Comparison of ENCODE assay signal across 11 cellular contexts in genomic region chr4:113708250-113708649, GRCh38. TPM values are rescaled to one million over a fixed set of nuclear protein-coding genes. Genes with fewer than 3 reads are reported as not detected.
DNase-seq lines count a peak whose midpoint lies in the region; ATAC-seq lines count a peak whose summit lies in the region.
"Had no signal": no experiment of that assay in that cellular context is flagged by ENCODE, and none has a peak within 500 bp of the region (broad histone marks: within the 10 kb centered on the region; RNA-seq: fewer than 3 reads in every experiment).

No MANE protein-coding gene starts in this region.

- H3K27me3 Mint-ChIP-seq in activated CD4-positive, alpha-beta T cell treated with anti-CD3 and anti-CD28 coated beads for 36 hours = no peaks in the 10 kb centered on the region
- H3K27me3 Mint-ChIP-seq: progenitor cell of endocrine pancreas had no signal

- DNase-seq in activated CD4-positive, alpha-beta T cell treated with anti-CD3 and anti-CD28 coated beads for 36 hours = no peak
- no peak for DNase-seq in activated CD4-positive, alpha-beta T cell treated with anti-CD3 and anti-CD28 coated beads, Interleukin-2, amount 50 U/mL, for 48 hours
- DNase-seq in NCI-H2196 treated with DMSO at 0.1 percent for 48 hours (lab: John Stamatoyannopoulos, UW; ENCODE audit: unreplicated experiment) (peak; percentile 32), renal cortical epithelial cell (ENCODE audit: low read depth) (peak; percentile 71), NOMO-1 treated with dmso at 0.1 percent for 144 hours (lab: John Stamatoyannopoulos, UW; ENCODE audit: unreplicated experiment) (no peak), HPDE6-E6E7 (ENCODE audit: extremely low spot score) (no peak)
- DNase-seq in activated CD4-positive, alpha-beta T cell treated with anti-CD3 and anti-CD28 coated beads, Interleukin-2, amount 50 U/mL, for 4 hours = no peak
- DNase-seq: effector CD8-positive, alpha-beta T cell; NCI-H2081 had no signal

- H3K4me3 Mint-ChIP-seq in activated CD4-positive, alpha-beta T cell treated with anti-CD3 and anti-CD28 coated beads for 36 hours = no peak overlapping the region

- intact Hi-C loops in activated CD4-positive, alpha-beta T cell treated with anti-CD3 and anti-CD28 coated beads for 36 hours (cut with DNase I, micrococcal nuclease) = no loop called here

- no peaks in the 10 kb centered on the region for H3K9me3 Mint-ChIP-seq in activated CD4-positive, alpha-beta T cell treated with anti-CD3 and anti-CD28 coated beads for 36 hours (ENCODE audit: low read depth)

- H3K27ac Mint-ChIP-seq in activated CD4-positive, alpha-beta T cell treated with anti-CD3 and anti-CD28 coated beads for 36 hours = no peak overlapping the region
- H3K27ac Mint-ChIP-seq: progenitor cell of endocrine pancreas had no signal

- POLR2A ChIA-PET in activated CD4-positive, alpha-beta T cell treated with anti-CD3 and anti-CD28 coated beads for 36 hours (lab: Charles Lee) = no interaction called here

- H3K4me1 Mint-ChIP-seq in activated CD4-positive, alpha-beta T cell treated with anti-CD3 and anti-CD28 coated beads for 36 hours = peaks cover 44% of the 10 kb centered on the region

- peak; percentile 20 for ATAC-seq in activated CD4-positive, alpha-beta T cell treated with anti-CD3 and anti-CD28 coated beads for 36 hours
- peak; percentile 66 for ATAC-seq in HG02870 (IDR thresholded peaks at IDR 0.05; ENCODE audit: unreplicated experiment)

- H3K36me3 Mint-ChIP-seq in activated CD4-positive, alpha-beta T cell treated with anti-CD3 and anti-CD28 coated beads for 36 hours (ENCODE audit: low read depth) = peaks cover 25% of the 10 kb centered on the region

- CTCF ChIA-PET in activated CD4-positive, alpha-beta T cell treated with anti-CD3 and anti-CD28 coated beads for 36 hours (lab: Charles Lee) = no interaction called here

RNA-seq across cellular contexts. Expression of gene CAMK2D, which starts 53.3 kb away (rescaled TPM):
- 10 to 100 TPM; 70.3 to 71.3 TPM for total RNA-seq in activated CD4-positive, alpha-beta T cell treated with anti-CD3 and anti-CD28 coated beads for 36 hours
- total RNA-seq in renal cortical epithelial cell = 43.6 and 50.1 TPM in 2 replicates

Comparison
In these comparisons a context has a peak if more than half of its experiments do, and no peak if none do; other contexts are left out.
1. DNase-seq: peak in NCI-H2196 treated with DMSO at 0.1 percent for 48 hours (single experiment) and renal cortical epithelial cell (single experiment); none in activated CD4-positive, alpha-beta T cell treated with anti-CD3 and anti-CD28 coated beads for 36 hours (single experiment), activated CD4-positive, alpha-beta T cell treated with anti-CD3 and anti-CD28 coated beads, Interleukin-2, amount 50 U/mL, for 48 hours (0 of 2), NOMO-1 treated with dmso at 0.1 percent for 144 hours (single experiment), activated CD4-positive, alpha-beta T cell treated with anti-CD3 and anti-CD28 coated beads, Interleukin-2, amount 50 U/mL, for 4 hours (0 of 2) and HPDE6-E6E7 (single experiment).